ENCODE assay signal across 20 cellular contexts in genomic region chr10:75352650-75353049, GRCh38. TPM values are rescaled to one million over a fixed set of nuclear protein-coding genes. Genes with fewer than 3 reads are reported as not detected.
DNase-seq lines count a peak whose midpoint lies in the region; ATAC-seq and TF ChIP-seq lines count a peak whose summit lies in the region.
"Had no signal": no experiment of that assay in that cellular context is flagged by ENCODE, and none has a peak within 500 bp of the region (broad histone marks: within the 10 kb centered on the region; RNA-seq: fewer than 3 reads in every experiment).

No MANE protein-coding gene starts in this region.

- no peaks in the 10 kb centered on the region for H3K9me3 Mint-ChIP-seq in CD8-positive, alpha-beta T cell
- H3K9me3 Mint-ChIP-seq: activated T-cell treated with anti-CD3 and anti-CD28 coated beads, Interleukin-2, amount 50 U/mL, for 72 hours had no signal

- no peak for TF ChIP-seq CTCF in choroid plexus epithelial cell (conservative IDR thresholded peaks at IDR 0.05; ENCODE audit: low read depth, low read length)
- TF ChIP-seq CTCF in CD8-positive, alpha-beta T cell (IDR thresholded peaks at IDR 0.05): no peak

- H3K4me3 Mint-ChIP-seq in CD8-positive, alpha-beta T cell: no peak overlapping the region
- H3K4me3 Mint-ChIP-seq: activated CD8-positive, alpha-beta T cell treated with anti-CD3 and anti-CD28 coated beads, Interleukin-2, amount 10 ng/mL, durations not matched to agents 7 days and 5 days; activated T-cell treated with anti-CD3 and anti-CD28 coated beads, Interleukin-2, amount 50 U/mL, for 72 hours; CD14-positive monocyte; IgD-negative memory B cell had no signal

- H3K4me3 ChIP-seq in choroid plexus epithelial cell (ENCODE audit: low read depth, low read length): no peak overlapping the region
- H3K4me3 ChIP-seq in CD8-positive, alpha-beta T cell (ENCODE audit: low read depth, low read length): no peak overlapping the region
- H3K4me3 ChIP-seq: gastrocnemius medialis, sigmoid colon had no signal

- H3K9me3 ChIP-seq in CD8-positive, alpha-beta T cell (ENCODE audit: low read length): no peaks in the 10 kb centered on the region
- H3K9me3 ChIP-seq: gastrocnemius medialis had no signal

- H3K27ac Mint-ChIP-seq in CD8-positive, alpha-beta T cell: no peak overlapping the region
- H3K27ac Mint-ChIP-seq: activated CD8-positive, alpha-beta T cell treated with anti-CD3 and anti-CD28 coated beads, Interleukin-2, amount 10 ng/mL, durations not matched to agents 7 days and 5 days; activated naive CD4-positive, alpha-beta T cell treated with anti-CD3 and anti-CD28 coated beads, Interleukin-2, amount 50 U/mL, for 72 hours; activated T-cell treated with anti-CD3 and anti-CD28 coated beads, Interleukin-2, amount 50 U/mL, for 72 hours; IgD-negative memory B cell had no signal

- POLR2A ChIA-PET in CD8-positive, alpha-beta T cell (lab: Charles Lee): no interaction called here

- H3K4me1 ChIP-seq in CD8-positive, alpha-beta T cell (ENCODE audit: insufficient read depth, low read length): no peaks in the 10 kb centered on the region
- H3K4me1 ChIP-seq: gastrocnemius medialis, sigmoid colon had no signal

- intact Hi-C loops in CD8-positive, alpha-beta T cell (cut with DNase I, micrococcal nuclease): no loop called here

- peaks cover 16% of the 10 kb centered on the region for H3K27me3 Mint-ChIP-seq in CD8-positive, alpha-beta T cell (ENCODE audit: low read depth)

- no peaks in the 10 kb centered on the region for H3K36me3 ChIP-seq in CD8-positive, alpha-beta T cell (ENCODE audit: insufficient read depth, low read length)
- H3K36me3 ChIP-seq: gastrocnemius medialis, sigmoid colon had no signal

- no peaks in the 10 kb centered on the region for H3K27me3 ChIP-seq in CD8-positive, alpha-beta T cell (ENCODE audit: insufficient read depth, low read length)
- H3K27me3 ChIP-seq: gastrocnemius medialis, sigmoid colon had no signal

- H3K36me3 Mint-ChIP-seq in CD8-positive, alpha-beta T cell: no peaks in the 10 kb centered on the region
- H3K36me3 Mint-ChIP-seq: activated naive CD4-positive, alpha-beta T cell treated with anti-CD3 and anti-CD28 coated beads, Interleukin-2, amount 50 U/mL, for 72 hours; CD14-positive monocyte had no signal

- H3K27ac ChIP-seq in CD8-positive, alpha-beta T cell (ENCODE audit: low read depth, low read length): no peak overlapping the region
- H3K27ac ChIP-seq: 22Rv1, gastrocnemius medialis, sigmoid colon had no signal

- CTCF ChIA-PET in CD8-positive, alpha-beta T cell (lab: Charles Lee): no interaction called here

- ATAC-seq in CD8-positive, alpha-beta T cell: no peak
- ATAC-seq: activated CD8-positive, alpha-beta T cell treated with anti-CD3 and anti-CD28 coated beads, Interleukin-2, amount 10 ng/mL, durations not matched to agents 7 days and 5 days; activated naive CD4-positive, alpha-beta T cell treated with anti-CD3 and anti-CD28 coated beads, Interleukin-2, amount 50 U/mL, for 72 hours; activated T-cell treated with anti-CD3 and anti-CD28 coated beads, Interleukin-2, amount 50 U/mL, for 72 hours; gastrocnemius medialis; left ventricle myocardium superior had no signal

- no peaks in the 10 kb centered on the region for H3K4me1 Mint-ChIP-seq in CD8-positive, alpha-beta T cell (ENCODE audit: low read depth)
- H3K4me1 Mint-ChIP-seq: CD14-positive monocyte, IgD-negative memory B cell had no signal

- DNase-seq in A172 (ENCODE audit: low spot score) (peak; percentile 59), LHCN-M2 (ENCODE audit: low read depth) (peak; percentile 79), choroid plexus epithelial cell (ENCODE audit: low read depth) (peak; percentile 24), myocyte (ENCODE audit: low read depth) (peak; percentile 93), NCI-H1105 (lab: John Stamatoyannopoulos, UW) (no peak), NCI-H748 treated with DMSO at 0.1 percent for 48 hours (lab: John Stamatoyannopoulos, UW) (no peak), SK-N-DZ (ENCODE audit: low spot score) (no peak)
- no peak for DNase-seq in CD8-positive, alpha-beta T cell
- DNase-seq: activated CD8-positive, alpha-beta T cell treated with anti-CD3 and anti-CD28 coated beads, Interleukin-2, amount 10 ng/mL, durations not matched to agents 7 days and 5 days; activated T-cell treated with anti-CD3 and anti-CD28 coated beads, Interleukin-2, amount 50 U/mL, for 72 hours; gastrocnemius medialis; left ventricle myocardium superior; NCI-H2081; NCI-H526; sigmoid colon; T-helper 9 cell had no signal

RNA-seq across cellular contexts. Expression of gene ZNF503, which starts 48.9 kb away (rescaled TPM):
- total RNA-seq in A172 (2014; rRNA removed; shearing (Covaris generic)): 8.8 and 10.6 TPM in 2 replicates
- 3.8 and 4.1 TPM in 2 replicates for total RNA-seq in LHCN-M2 (2014; rRNA removed)
- polyA plus RNA-seq in LHCN-M2 (2012): 3.5 TPM
- total RNA-seq in myocyte: 4.6 and 9.9 TPM in 2 replicates
- 7.5 TPM for polyA plus RNA-seq in myocyte (2012)
- total RNA-seq in CD8-positive, alpha-beta T cell: not detected
- polyA plus RNA-seq in SK-N-DZ (2014; cell fraction: cytosol; rRNA removed): 8.0 and 12.9 TPM in 2 replicates
- polyA plus RNA-seq in SK-N-DZ (2014; cell fraction: nucleus; rRNA removed): 11.3 and 15.4 TPM in 2 replicates
- polyA plus RNA-seq: IgD-negative memory B cell had no signal

Comparison
In these comparisons a context has a peak if more than half of its experiments do, and no peak if none do; other contexts are left out.
1. DNase-seq: peak in A172 (single experiment), LHCN-M2 (single experiment), choroid plexus epithelial cell (single experiment) and myocyte (single experiment); none in CD8-positive, alpha-beta T cell (0 of 7), NCI-H1105 (single experiment), NCI-H748 treated with DMSO at 0.1 percent for 48 hours (single experiment) and SK-N-DZ (single experiment).